In genomic region chr16:81994485-81994884, GRCh38 we compare ENCODE assay signal across 13 cellular contexts. TPM values are rescaled to one million over a fixed set of nuclear protein-coding genes. Genes with fewer than 3 reads are reported as not detected.
DNase-seq lines count a peak whose midpoint lies in the region; ATAC-seq, FAIRE-seq and TF ChIP-seq lines count a peak whose summit lies in the region.
"Had no signal": no experiment of that assay in that cellular context is flagged by ENCODE, and none has a peak within 500 bp of the region (broad histone marks: within the 10 kb centered on the region; RNA-seq: fewer than 3 reads in every experiment).

No MANE protein-coding gene starts in this region.

- TF ChIP-seq POLR2A in K562 (conservative IDR thresholded peaks at IDR 0.05): no peak

- in situ Hi-C loops in K562 (cut with MboI): no loop called here

- H3K9me3 Mint-ChIP-seq in activated CD4-positive, alpha-beta T cell treated with anti-CD3 and anti-CD28 coated beads for 36 hours (ENCODE audit: low read depth): no peaks in the 10 kb centered on the region
- H3K9me3 Mint-ChIP-seq in neural crest cell (no peaks in the 10 kb centered on the region), natural killer cell (no peaks in the 10 kb centered on the region)

- no peaks in the 10 kb centered on the region for H3K27me3 Mint-ChIP-seq in activated CD4-positive, alpha-beta T cell treated with anti-CD3 and anti-CD28 coated beads for 36 hours
- H3K27me3 Mint-ChIP-seq in neural crest cell (ENCODE audit: low read depth): no peaks in the 10 kb centered on the region
- H3K27me3 Mint-ChIP-seq in natural killer cell (ENCODE audit: low read depth in 2 of 2): no peaks in the 10 kb centered on the region

- H3K9me3 ChIP-seq in K562 (replicated peaks; ENCODE audit: control insufficient read depth, insufficient read depth, low read depth, low read length): no peaks in the 10 kb centered on the region
- H3K9me3 ChIP-seq: lower lobe of right lung, uterus had no signal

- TF ChIP-seq RAD21 in K562 (CRISPR knock-in tag; conservative IDR thresholded peaks at IDR 0.05 in 1 of 2, IDR thresholded peaks at IDR 0.05 in 1 of 2): no peak; a peak in 1 of 4 replicates

- POLR2A ChIA-PET in activated CD4-positive, alpha-beta T cell treated with anti-CD3 and anti-CD28 coated beads for 36 hours (lab: Charles Lee): no interaction called here
- POLR2A ChIA-PET in K562 (lab: Yijun Ruan, JAX): no interaction called here

- H3K36me3 Mint-ChIP-seq in activated CD4-positive, alpha-beta T cell treated with anti-CD3 and anti-CD28 coated beads for 36 hours (ENCODE audit: low read depth): peaks cover 10% of the 10 kb centered on the region
- no peaks in the 10 kb centered on the region for H3K36me3 Mint-ChIP-seq in neural crest cell (ENCODE audit: low read depth)
- H3K36me3 Mint-ChIP-seq in natural killer cell: peaks cover 15% of the 10 kb centered on the region

- FAIRE-seq in K562 (lab: Jason Lieb, UNC): peak; percentile 69

- no peaks in the 10 kb centered on the region for H3K4me1 Mint-ChIP-seq in activated CD4-positive, alpha-beta T cell treated with anti-CD3 and anti-CD28 coated beads for 36 hours
- H3K4me1 Mint-ChIP-seq in neural crest cell: peaks cover 11% of the 10 kb centered on the region
- peaks cover 0 to 7% of the 10 kb centered on the region in 2 donors for H3K4me1 Mint-ChIP-seq in natural killer cell

- no peak overlapping the region for H3K27ac Mint-ChIP-seq in activated CD4-positive, alpha-beta T cell treated with anti-CD3 and anti-CD28 coated beads for 36 hours
- H3K27ac Mint-ChIP-seq in neural crest cell (ENCODE audit: unreplicated experiment) (no peak overlapping the region), natural killer cell (no peak overlapping the region)

- H3K27ac ChIP-seq in KMS-11 (no peak overlapping the region), K562 (ENCODE audit: extremely low read depth, low read depth, low read length) (no peak overlapping the region)
- H3K27ac ChIP-seq: lower lobe of right lung, uterus had no signal

- H3K36me3 ChIP-seq in KMS-11 (ENCODE audit: insufficient read depth) (no peaks in the 10 kb centered on the region), K562 (ENCODE audit: control insufficient read depth, insufficient read depth, low read length) (no peaks in the 10 kb centered on the region)
- H3K36me3 ChIP-seq: uterus had no signal

- H3K4me2 ChIP-seq in KMS-11 (no peak overlapping the region), K562 (ENCODE audit: insufficient read depth, low read length) (no peak overlapping the region)

- intact Hi-C loops in activated CD4-positive, alpha-beta T cell treated with anti-CD3 and anti-CD28 coated beads for 36 hours (cut with DNase I, micrococcal nuclease): no loop called here
- intact Hi-C loops in K562 (cut with micrococcal nuclease): no loop called here
- intact Hi-C loops in natural killer cell (cut with micrococcal nuclease): no loop called here

- H4K20me1 ChIP-seq in KMS-11 (ENCODE audit: insufficient read depth): no peaks in the 10 kb centered on the region
- no peaks in the 10 kb centered on the region for H4K20me1 ChIP-seq in K562 (replicated peaks; ENCODE audit: control insufficient read depth, insufficient read depth, low read length)

- H3K4me3 Mint-ChIP-seq in activated CD4-positive, alpha-beta T cell treated with anti-CD3 and anti-CD28 coated beads for 36 hours: no peak overlapping the region
- H3K4me3 Mint-ChIP-seq in neural crest cell (no peak overlapping the region), natural killer cell (no peak overlapping the region)

- no peak for TF ChIP-seq EP300 in K562 (IDR thresholded peaks at IDR 0.05; ENCODE audit: low read length)

- peak; percentile 42 for ATAC-seq in activated CD4-positive, alpha-beta T cell treated with anti-CD3 and anti-CD28 coated beads for 36 hours
- peak; percentile 88 for ATAC-seq in K562
- ATAC-seq in natural killer cell: no peak
- ATAC-seq in GM18517 (IDR thresholded peaks at IDR 0.05; ENCODE audit: unreplicated experiment): no peak
- ATAC-seq: lower lobe of right lung had no signal

- no peak overlapping the region for H3K4me3 ChIP-seq in KMS-11 (IDR thresholded peaks at IDR 0.05; ENCODE audit: insufficient read depth, low read depth, low read length)
- no peak overlapping the region for H3K4me3 ChIP-seq in K562
- H3K4me3 ChIP-seq: lower lobe of right lung, uterus had no signal

- H3K4me1 ChIP-seq in KMS-11 (ENCODE audit: low read depth, poor library complexity, severe bottlenecking) (no peaks in the 10 kb centered on the region), K562 (replicated peaks in 1 of 2; ENCODE audit: control insufficient read depth in 2 of 2, insufficient read depth in 2 of 2, low read length in 2 of 2) (no peaks in the 10 kb centered on the region; a peak in 1 of 5 replicates)
- H3K4me1 ChIP-seq: uterus had no signal

- H3K9ac ChIP-seq in KMS-11 (no peak overlapping the region), K562 (ENCODE audit: insufficient read depth in 1 of 2, low read depth in 2 of 2, low read length in 2 of 2) (no peak overlapping the region)

- WGBS in K562 (ENCODE audit: insufficient coverage, low coverage, missing lambda C conversion rate): 0% methylated on average over 5 of the region's 5 CpGs

- BruUV-seq in K562 (replicated peaks; lab: Mats Ljungman, UMichigan): no TSS peak

- no peaks in the 10 kb centered on the region for H3K27me3 ChIP-seq in KMS-11 (ENCODE audit: insufficient read depth, low read depth)
- H3K27me3 ChIP-seq in K562 (ENCODE audit: control insufficient read depth in 2 of 2, insufficient read depth in 2 of 2, low read length in 2 of 2): peaks cover 0 to 10% of the 10 kb centered on the region in 2 experiments; a peak in 2 of 5 replicates
- H3K27me3 ChIP-seq: uterus had no signal

- CTCF ChIA-PET in activated CD4-positive, alpha-beta T cell treated with anti-CD3 and anti-CD28 coated beads for 36 hours (lab: Charles Lee): interaction anchor here (0.7 to 1.3 kb wide), 2 partner anchors 51 to 236 kb away, joined by 3 to 5 read pairs; no protein-coding TSS in a partner anchor
- CTCF ChIA-PET in K562 (lab: Yijun Ruan, JAX; ENCODE audit: low intra/inter-chr PET ratio): no interaction called here

- H2AFZ ChIP-seq in KMS-11 (ENCODE audit: low read depth) (no peak overlapping the region), K562 (ENCODE audit: low read depth, low read length) (no peak overlapping the region)

- H3K79me2 ChIP-seq in KMS-11 (ENCODE audit: insufficient read depth, low read depth): no peaks in the 10 kb centered on the region
- H3K79me2 ChIP-seq in K562 (ENCODE audit: control insufficient read depth, insufficient read depth, low read length): no peaks in the 10 kb centered on the region

- no peaks in the 10 kb centered on the region for H3K9me1 ChIP-seq in K562 (ENCODE audit: control insufficient read depth, insufficient read depth, low read length)

- TF ChIP-seq CTCF in KMS-11 (conservative IDR thresholded peaks at IDR 0.05; ENCODE audit: low read depth, low read length) (peak; percentile 55), K562 (IDR thresholded peaks at IDR 0.05 in 2 of 3, conservative IDR thresholded peaks at IDR 0.05 in 1 of 3; ENCODE audit: insufficient read depth in 2 of 3, low read depth in 1 of 3, low read length in 3 of 3) (peak; percentile 49 to 67 (median 59)), neural crest cell (conservative IDR thresholded peaks at IDR 0.05) (peak; percentile 28), natural killer cell (IDR thresholded peaks at IDR 0.05) (no peak)

- peak; percentile 17 for DNase-seq in activated CD4-positive, alpha-beta T cell treated with anti-CD3 and anti-CD28 coated beads for 36 hours
- no peak for DNase-seq in activated CD4-positive, alpha-beta T cell treated with anti-CD3 and anti-CD28 coated beads for 4 hours
- DNase-seq in K562 (ENCODE audit: extremely low read depth in 1 of 4, low spot score in 3 of 4): peak; percentile 21 to 42 (median 30)
- DNase-seq in neural crest cell (ENCODE audit: low read depth, low spot score): no peak
- no peak for DNase-seq in NCI-H1436 treated with DMSO at 0.1 percent for 48 hours (lab: John Stamatoyannopoulos, UW)
- DNase-seq in natural killer cell: no peak
- DNase-seq: activated CD8-positive, alpha-beta memory T cell treated with anti-CD3 and anti-CD28 coated beads, Interleukin-2, amount 50 U/mL, for 4 hours; lower lobe of right lung; NCI-H2081 treated with DMSO at 0.1 percent for 48 hours; occipital lobe; uterus had no signal

RNA-seq across cellular contexts. Expression of gene SDR42E1, which starts 16.8 kb away (rescaled TPM):
- total RNA-seq in activated CD4-positive, alpha-beta T cell treated with anti-CD3 and anti-CD28 coated beads for 36 hours: 1 to 10 TPM; 7.4 to 8.2 TPM
- 0.12 and 1.2 TPM in 2 replicates for total RNA-seq in K562 (2011; cell fraction: chromatin; rRNA removed; ENCODE audit: low replicate concordance)
- total RNA-seq in K562 (2011; cell fraction: nucleolus; rRNA removed): 0.17 and 0.39 TPM in 2 replicates
- total RNA-seq in K562 (2011; cell fraction: nucleoplasm; rRNA removed): 0.07 and 0.31 TPM in 2 replicates
- total RNA-seq in K562 (2014; rRNA removed): 0.29 and 0.64 TPM in 2 replicates
- total RNA-seq in K562 (2014; rRNA removed; fragmentation: Illumina TruSeq; extraction: Trizol): 0.29 and 0.64 TPM in 2 replicates
- total RNA-seq in K562 (2015; rRNA removed; fragmentation: Illumina TruSeq; extraction: Trizol): 0.22 and 0.49 TPM in 2 replicates
- 0.42 and 0.92 TPM in 2 replicates for total RNA-seq in K562 (2021)
- polyA plus RNA-seq in K562 (2011; rRNA removed): 0.22 and 0.25 TPM in 2 replicates
- 0.01 and 0.10 TPM in 2 replicates for polyA plus RNA-seq in K562 (2011; cell fraction: cytosol; rRNA removed)
- polyA plus RNA-seq in K562 (2011; cell fraction: nucleus; rRNA removed): 0.14 and 0.15 TPM in 2 replicates
- 0.40 and 2.6 TPM in 2 replicates for polyA plus RNA-seq in K562 (2012)
- 0.22 and 0.54 TPM in 2 replicates for polyA plus RNA-seq in K562 (2014; fragmentation: Illumina TruSeq; extraction: Trizol)
- 1 to 10 TPM in 1 of 2 experiments, under 1 TPM in 1; 0.77 to 1.3 TPM for polyA plus RNA-seq in K562 (2014; fragmentation: Nextera tagmentation; extraction: Ambion mirVana)
- polyA plus RNA-seq in K562 (2014; rRNA removed): 0.13 and 0.46 TPM in 2 replicates
- polyA minus RNA-seq in K562 (2011; rRNA and poly(A)+ RNA removed): 0.60 and 0.67 TPM in 2 replicates
- polyA minus RNA-seq in K562 (2011; cell fraction: cytosol; rRNA and poly(A)+ RNA removed): not detected in 2 replicates
- polyA minus RNA-seq in K562 (2011; cell fraction: nucleus; rRNA and poly(A)+ RNA removed): 0.11 and 0.27 TPM in 2 replicates
- not detected in 2 replicates for total RNA-seq in neural crest cell
- 1 to 10 TPM; 3.6 to 8.5 (median 6.3) TPM for total RNA-seq in natural killer cell
- total RNA-seq: occipital lobe had no signal

RNA-seq across cellular contexts. Expression of gene HSD17B2, which starts 40.6 kb away (rescaled TPM):
- not detected for total RNA-seq in activated CD4-positive, alpha-beta T cell treated with anti-CD3 and anti-CD28 coated beads for 36 hours
- not detected in 2 replicates for total RNA-seq in K562 (2011; cell fraction: chromatin; rRNA removed; ENCODE audit: low replicate concordance)
- not detected in 2 replicates for total RNA-seq in K562 (2011; cell fraction: nucleolus; rRNA removed)
- not detected in 2 replicates for total RNA-seq in K562 (2011; cell fraction: nucleoplasm; rRNA removed)
- total RNA-seq in K562 (2014; rRNA removed) (not detected in 2 replicates), K562 (2014; rRNA removed; fragmentation: Illumina TruSeq; extraction: Trizol) (not detected in 2 replicates), K562 (2015; rRNA removed; fragmentation: Illumina TruSeq; extraction: Trizol) (not detected in 2 replicates), K562 (2021) (not detected in 2 replicates), neural crest cell (not detected in 2 replicates), natural killer cell (not detected)
- polyA plus RNA-seq in K562 (2011; rRNA removed) (not detected in 2 replicates), K562 (2014; fragmentation: Illumina TruSeq; extraction: Trizol) (not detected in 2 replicates), K562 (2014; fragmentation: Nextera tagmentation; extraction: Ambion mirVana) (not detected), K562 (2014; rRNA removed) (not detected in 2 replicates)
- polyA plus RNA-seq in K562 (2011; cell fraction: cytosol; rRNA removed): not detected in 2 replicates
- not detected in 2 replicates for polyA plus RNA-seq in K562 (2011; cell fraction: nucleus; rRNA removed)
- polyA plus RNA-seq in K562 (2012): not detected in 2 replicates
- not detected in 2 replicates for polyA minus RNA-seq in K562 (2011; rRNA and poly(A)+ RNA removed)
- polyA minus RNA-seq in K562 (2011; cell fraction: cytosol; rRNA and poly(A)+ RNA removed): not detected in 2 replicates
- not detected in 2 replicates for polyA minus RNA-seq in K562 (2011; cell fraction: nucleus; rRNA and poly(A)+ RNA removed)

Comparison
In these comparisons a context has a peak if more than half of its experiments do, and no peak if none do; other contexts are left out.
1. DNase-seq: peak in activated CD4-positive, alpha-beta T cell treated with anti-CD3 and anti-CD28 coated beads for 36 hours (single experiment) and K562 (4 of 4); none in activated CD4-positive, alpha-beta T cell treated with anti-CD3 and anti-CD28 coated beads for 4 hours (0 of 2), neural crest cell (single experiment), NCI-H1436 treated with DMSO at 0.1 percent for 48 hours (single experiment) and natural killer cell (single experiment).
2. ATAC-seq: peak in activated CD4-positive, alpha-beta T cell treated with anti-CD3 and anti-CD28 coated beads for 36 hours (single experiment) and K562 (single experiment); none in natural killer cell (0 of 3) and GM18517 (single experiment).